ENCODE assay signal across 14 cellular contexts in genomic region chr1:171606402-171606941, GRCh38. TPM values are rescaled to one million over a fixed set of nuclear protein-coding genes. Genes with fewer than 3 reads are reported as not detected.
DNase-seq lines count a peak whose midpoint lies in the region; ATAC-seq and TF ChIP-seq lines count a peak whose summit lies in the region.
"Had no signal": no experiment of that assay in that cellular context is flagged by ENCODE, and none has a peak within 500 bp of the region (broad histone marks: within the 10 kb centered on the region; RNA-seq: fewer than 3 reads in every experiment).

No MANE protein-coding gene starts in this region.

- no peak overlapping the region for H3K27ac ChIP-seq in WERI-Rb-1
- H3K27ac ChIP-seq: SK-N-MC had no signal

- intact Hi-C loops in Right ventricle myocardium inferior (cut with DNase I) = no loop called here

- no peaks in the 10 kb centered on the region for H3K4me1 Mint-ChIP-seq in natural killer cell treated with Interleukin-12 subunit alpha and Interleukin-12 subunit beta and Interleukin-15 and Interleukin-18, amount 100 ng/mL, for 72 hours (ENCODE audit: low read depth in 2 of 2)

- ATAC-seq in GM19467 (IDR thresholded peaks at IDR 0.05; ENCODE audit: unreplicated experiment) (peak; percentile 48), HG03378 (IDR thresholded peaks at IDR 0.05; ENCODE audit: unreplicated experiment) (peak; percentile 55), Right ventricle myocardium inferior (no peak)
- ATAC-seq in natural killer cell treated with Interleukin-12 subunit alpha and Interleukin-12 subunit beta and Interleukin-15 and Interleukin-18, amount 100 ng/mL, for 72 hours = no peak

- no peaks in the 10 kb centered on the region for H3K36me3 ChIP-seq in WERI-Rb-1

- DNase-seq in Ammon's horn (ENCODE audit: low spot score) (peak; percentile 54), kidney tubule cell (ENCODE audit: low spot score) (peak; percentile 39), WERI-Rb-1 (no peak), Right ventricle myocardium inferior (ENCODE audit: missing footprints) (no peak)
- DNase-seq in NK-92 treated with Interleukin-12 subunit alpha and Interleukin-12 subunit beta, amount 100 ng/mL, for 24 hours (lab: John Stamatoyannopoulos, UW) = no peak
- DNase-seq in natural killer cell treated with Interleukin-12 subunit alpha and Interleukin-12 subunit beta and Interleukin-15 and Interleukin-18, amount 100 ng/mL, for 72 hours (ENCODE audit: low spot score) = no peak
- DNase-seq: amniotic stem cell, NCI-H1417, NCI-H526 treated with DMSO at 0.1 percent for 48 hours had no signal

- no peaks in the 10 kb centered on the region for H3K27me3 ChIP-seq in WERI-Rb-1 (ENCODE audit: insufficient read depth, low read depth, severe bottlenecking)

- H3K4me3 ChIP-seq in WERI-Rb-1 (ENCODE audit: low read depth, low read length) = no peak overlapping the region
- H3K4me3 ChIP-seq: SK-N-MC had no signal

- TF ChIP-seq CTCF in WERI-Rb-1 (IDR thresholded peaks at IDR 0.05; ENCODE audit: low read depth, low read length) = no peak

- no peak overlapping the region for H3K4me3 Mint-ChIP-seq in natural killer cell treated with Interleukin-12 subunit alpha and Interleukin-12 subunit beta and Interleukin-15 and Interleukin-18, amount 100 ng/mL, for 72 hours

- H3K36me3 Mint-ChIP-seq in natural killer cell treated with Interleukin-12 subunit alpha and Interleukin-12 subunit beta and Interleukin-15 and Interleukin-18, amount 100 ng/mL, for 72 hours = no peaks in the 10 kb centered on the region

- no peaks in the 10 kb centered on the region for H3K9me3 Mint-ChIP-seq in natural killer cell treated with Interleukin-12 subunit alpha and Interleukin-12 subunit beta and Interleukin-15 and Interleukin-18, amount 100 ng/mL, for 72 hours

- no peaks in the 10 kb centered on the region for H3K27me3 Mint-ChIP-seq in natural killer cell treated with Interleukin-12 subunit alpha and Interleukin-12 subunit beta and Interleukin-15 and Interleukin-18, amount 100 ng/mL, for 72 hours

- no peak overlapping the region for H3K27ac Mint-ChIP-seq in natural killer cell treated with Interleukin-12 subunit alpha and Interleukin-12 subunit beta and Interleukin-15 and Interleukin-18, amount 100 ng/mL, for 72 hours

- no peaks in the 10 kb centered on the region for H3K9me3 ChIP-seq in WERI-Rb-1 (ENCODE audit: severe bottlenecking)

RNA-seq across cellular contexts. Expression of gene MYOCOS, which starts 15.6 kb away (rescaled TPM):
- total RNA-seq in natural killer cell treated with Interleukin-12 subunit alpha and Interleukin-12 subunit beta and Interleukin-15 and Interleukin-18, amount 100 ng/mL, for 72 hours = under 1 TPM in 1 of 2 donors, not detected in 1; 0.17 TPM
- not detected for total RNA-seq in Right ventricle myocardium inferior
- total RNA-seq: A172, myocyte had no signal

RNA-seq across cellular contexts. Expression of gene MYOC, which starts 46.0 kb away (rescaled TPM):
- total RNA-seq in natural killer cell treated with Interleukin-12 subunit alpha and Interleukin-12 subunit beta and Interleukin-15 and Interleukin-18, amount 100 ng/mL, for 72 hours = not detected
- 5.3 TPM for total RNA-seq in Right ventricle myocardium inferior
- total RNA-seq: A172, myocyte had no signal

Comparison
In these comparisons a context has a peak if more than half of its experiments do, and no peak if none do; other contexts are left out.
1. DNase-seq: peak in Ammon's horn (single experiment) and kidney tubule cell (single experiment); none in NK-92 treated with Interleukin-12 subunit alpha and Interleukin-12 subunit beta, amount 100 ng/mL, for 24 hours (single experiment), natural killer cell treated with Interleukin-12 subunit alpha and Interleukin-12 subunit beta and Interleukin-15 and Interleukin-18, amount 100 ng/mL, for 72 hours (single experiment), WERI-Rb-1 (single experiment) and Right ventricle myocardium inferior (single experiment).
2. ATAC-seq: peak in GM19467 (single experiment) and HG03378 (single experiment); none in natural killer cell treated with Interleukin-12 subunit alpha and Interleukin-12 subunit beta and Interleukin-15 and Interleukin-18, amount 100 ng/mL, for 72 hours (0 of 2) and Right ventricle myocardium inferior (single experiment).